8 cellular contexts compared by ENCODE assay signal in the genomic region with DNA sequence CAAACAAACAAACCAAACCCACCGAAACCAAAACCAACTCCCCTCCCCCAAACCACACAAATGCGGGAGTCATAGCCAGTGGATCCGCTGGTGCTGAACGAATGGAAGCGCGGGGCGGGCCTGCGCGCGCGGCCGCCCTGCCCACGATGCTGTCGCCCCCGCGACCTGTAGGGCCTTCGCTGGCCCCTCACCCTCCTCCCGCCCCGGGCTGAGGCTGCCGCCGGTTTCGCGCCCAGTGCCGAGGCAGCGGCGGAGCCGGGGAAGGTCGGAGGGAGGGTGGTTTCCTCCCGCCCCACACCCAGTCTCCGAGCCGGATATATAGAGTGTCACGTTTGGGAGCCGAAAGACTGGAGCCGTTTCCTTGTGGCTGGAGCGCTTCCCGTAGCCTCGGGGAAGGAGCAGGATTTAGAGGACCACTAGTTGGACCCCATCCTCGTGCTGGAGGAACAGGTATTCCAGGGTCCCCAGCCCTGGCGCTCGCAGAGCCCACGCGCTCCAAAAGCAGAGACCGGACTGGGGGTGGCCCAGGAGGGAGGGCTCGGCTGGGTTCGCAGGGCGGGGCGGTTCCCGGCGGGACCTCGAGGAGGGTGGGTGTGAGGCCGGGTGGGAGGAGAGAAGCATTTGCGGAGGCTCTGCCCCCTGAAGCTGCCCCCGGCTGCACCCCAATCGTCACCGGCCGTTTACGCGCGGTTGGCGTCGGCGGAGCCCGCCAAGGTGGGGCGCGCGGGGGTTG. TPM values are rescaled to one million over a fixed set of nuclear protein-coding genes. Genes with fewer than 3 reads are reported as not detected.
A peak's percentile ranks its signal among the peaks of the same experiment; 100 is the strongest.
DNase-seq lines count a peak whose midpoint lies in the region; ATAC-seq and TF ChIP-seq lines count a peak whose summit lies in the region.

A gene (plus strand): TSS at position 321 of the 733 bp plus-strand sequence. CDS start 121,172 bp downstream, outside the sequence.

- no peaks in the 10 kb centered on the region for H3K9me3 ChIP-seq in neutrophil

- H3K36me3 Mint-ChIP-seq in activated naive CD4-positive, alpha-beta T cell treated with anti-CD3 and anti-CD28 coated beads for 36 hours (ENCODE audit: low read depth) = no peaks in the 10 kb centered on the region
- peaks cover 4% of the 10 kb centered on the region for H3K36me3 Mint-ChIP-seq in type B pancreatic cell

- H3K36me3 ChIP-seq in neutrophil = no peaks in the 10 kb centered on the region

- peak within 1 kb of the TSS; percentile 87 for H3K4me3 Mint-ChIP-seq in activated naive CD4-positive, alpha-beta T cell treated with anti-CD3 and anti-CD28 coated beads for 36 hours
- peak within 1 kb of the TSS; percentile 94 for H3K4me3 Mint-ChIP-seq in type B pancreatic cell

- H3K9me3 Mint-ChIP-seq in activated naive CD4-positive, alpha-beta T cell treated with anti-CD3 and anti-CD28 coated beads for 36 hours = no peaks in the 10 kb centered on the region
- peaks cover 3% of the 10 kb centered on the region for H3K9me3 Mint-ChIP-seq in type B pancreatic cell

- H3K27me3 Mint-ChIP-seq in activated naive CD4-positive, alpha-beta T cell treated with anti-CD3 and anti-CD28 coated beads for 36 hours (ENCODE audit: low read depth) = peaks cover 13% of the 10 kb centered on the region
- H3K27me3 Mint-ChIP-seq in type B pancreatic cell = peaks cover 35% of the 10 kb centered on the region

- H3K4me1 ChIP-seq in neutrophil (ENCODE audit: control insufficient read depth in 1 of 2, insufficient read depth in 1 of 2, low read depth in 1 of 2, low read length in 1 of 2) = peaks cover 55% of the 10 kb centered on the region in 2 experiments

- H3K4me3 ChIP-seq in neutrophil (ENCODE audit: low read depth in 1 of 2, low read length in 1 of 2) = peak within 1 kb of the TSS; percentile 85 to 90

- CTCF ChIA-PET in activated naive CD4-positive, alpha-beta T cell treated with anti-CD3 and anti-CD28 coated beads for 36 hours (lab: Charles Lee) = interaction anchor here (0.5 kb wide), 1 partner anchor 256 kb away, joined by 3 read pairs; no protein-coding TSS in a partner anchor

- peaks cover 8% of the 10 kb centered on the region for H3K4me1 Mint-ChIP-seq in activated naive CD4-positive, alpha-beta T cell treated with anti-CD3 and anti-CD28 coated beads for 36 hours (ENCODE audit: low read depth)
- H3K4me1 Mint-ChIP-seq in type B pancreatic cell (ENCODE audit: unreplicated experiment) = peaks cover 6% of the 10 kb centered on the region

- H3K27ac ChIP-seq in neutrophil = peak within 1 kb of the TSS; percentile 87

- H3K27ac Mint-ChIP-seq in activated naive CD4-positive, alpha-beta T cell treated with anti-CD3 and anti-CD28 coated beads for 36 hours = peak within 1 kb of the TSS; percentile 59
- H3K27ac Mint-ChIP-seq in type B pancreatic cell = peak within 1 kb of the TSS; percentile 95

- intact Hi-C loops in activated naive CD4-positive, alpha-beta T cell treated with anti-CD3 and anti-CD28 coated beads for 36 hours (cut with micrococcal nuclease) = loop anchor here (1.0 to 5.0 kb wide), 3 partner anchors 46 to 233 kb away; a partner anchor contains a TSS

- ATAC-seq in HG02981 (IDR thresholded peaks at IDR 0.05; ENCODE audit: unreplicated experiment) = peak; percentile 39

- TF ChIP-seq CTCF in neutrophil (IDR thresholded peaks at IDR 0.05) (no peak), type B pancreatic cell (conservative IDR thresholded peaks at IDR 0.05) (no peak)

- DNase-seq in NCI-H510A treated with DMSO at 0.1 percent for 48 hours (lab: John Stamatoyannopoulos, UW) (peak; percentile 9), NCI-H510A (lab: John Stamatoyannopoulos, UW) (no peak), RPMI7951 (ENCODE audit: low read depth) (peak; percentile 61), globus pallidus (ENCODE audit: low spot score) (peak; percentile 39), type B pancreatic cell (ENCODE audit: extremely low spot score, unreplicated experiment) (peak; percentile 76)
- peak; percentile 60 for DNase-seq in activated naive CD4-positive, alpha-beta T cell treated with anti-CD3 and anti-CD28 coated beads for 36 hours

- H3K27me3 ChIP-seq in neutrophil = no peaks in the 10 kb centered on the region

RNA-seq across cellular contexts. Expression of the gene that starts here (rescaled TPM):
- total RNA-seq in RPMI7951 (2014; rRNA removed; shearing (Covaris generic)) = 11.9 and 12.2 TPM in 2 replicates
- total RNA-seq in activated naive CD4-positive, alpha-beta T cell treated with anti-CD3 and anti-CD28 coated beads for 36 hours = 1 to 10 TPM; 2.2 to 4.4 TPM
- total RNA-seq in type B pancreatic cell (ENCODE audit: low replicate concordance) = 15.9 and 34.3 TPM in 2 replicates
